Comparison of ENCODE assay signal across 1 cellular context in the genomic region with DNA sequence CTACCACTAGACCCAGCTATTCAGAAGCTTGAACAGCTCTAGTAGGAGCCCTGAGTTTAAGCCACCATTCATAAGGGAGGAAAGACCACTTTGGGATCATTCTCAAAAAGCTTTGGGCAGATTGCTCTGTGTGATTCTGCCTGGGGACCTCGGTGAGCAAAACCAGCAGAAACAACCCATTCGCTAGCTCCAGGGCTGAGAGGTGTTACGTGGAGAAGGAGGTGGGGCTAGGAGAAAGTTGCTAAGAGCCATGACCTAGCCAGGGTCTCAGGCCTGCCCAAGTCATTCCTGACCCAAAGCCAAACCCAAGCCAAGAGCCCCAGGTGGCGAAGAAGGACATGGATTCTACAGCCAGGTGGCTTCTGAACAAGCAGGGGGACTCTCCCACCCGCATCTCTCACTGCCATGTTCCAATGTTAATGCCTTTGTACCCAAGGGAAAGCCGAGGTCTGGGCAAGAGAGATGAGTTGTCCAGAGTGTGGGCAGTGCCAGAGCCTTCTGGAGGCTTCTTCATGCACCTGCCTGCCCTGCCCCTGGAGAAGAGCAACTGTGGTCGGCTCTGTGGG.
TF ChIP-seq lines count a peak whose summit lies in the region.

No MANE protein-coding gene starts in this region.

TF ChIP-seq in HepG2, 621 proteins besides CTCF, POLR2A, EP300 and RAD21 (continued from another document):
- TF ChIP-seq ZNF598 (CRISPR knock-in tag; IDR thresholded peaks at IDR 0.05; ENCODE audit: borderline replicate concordance), result no peak
- TF ChIP-seq MEF2D (CRISPR knock-in tag; IDR thresholded peaks at IDR 0.05), result no peak
- TF ChIP-seq NFE2L2 (IDR thresholded peaks at IDR 0.05; ENCODE audit: low read length), result no peak
